34 cellular contexts compared by ENCODE assay signal in genomic region chr2:77404189-77404588, GRCh38.
"Had no signal": no experiment of that assay in that cellular context is flagged by ENCODE, and none has a peak within 500 bp of the region (broad histone marks: within the 10 kb centered on the region; RNA-seq: fewer than 3 reads in every experiment).

No MANE protein-coding gene starts in this region.

- H3K4me3 ChIP-seq: adrenal gland, ascending aorta, body of pancreas, breast epithelium, cardiac muscle cell had no signal

- ATAC-seq: activated naive CD4-positive, alpha-beta T cell treated with anti-CD3 and anti-CD28 coated beads, Interleukin-2, amount 50 U/mL, for 72 hours; activated naive CD8-positive, alpha-beta T cell treated with anti-CD3 and anti-CD28 coated beads, Interleukin-2, amount 50 U/mL, for 24 hours; activated T-cell treated with anti-CD3 and anti-CD28 coated beads, Interleukin-2, amount 50 U/mL, for 4 hours; activated T-cell treated with anti-CD3 and anti-CD28 coated beads, Interleukin-2, amount 50 U/mL, for 72 hours; activated T-helper 17 cell treated with anti-CD3 and anti-CD28 coated beads, Interleukin-2, amount 50 U/mL, for 72 hours; body of pancreas had no signal

- H3K27me3 ChIP-seq: adrenal gland, ascending aorta, body of pancreas, brain microvascular endothelial cell, breast epithelium, cardiac muscle cell had no signal

- H3K27ac ChIP-seq: adrenal gland, ascending aorta, body of pancreas, brain microvascular endothelial cell, breast epithelium, cardiac muscle cell had no signal

- H3K4me1 ChIP-seq: adrenal gland, ascending aorta, body of pancreas, breast epithelium had no signal

- H3K36me3 ChIP-seq: adrenal gland, ascending aorta, brain microvascular endothelial cell, breast epithelium, cardiac muscle cell had no signal

- DNase-seq: activated effector memory CD4-positive, alpha-beta T cell treated with anti-CD3 and anti-CD28 coated beads, Interleukin-2, amount 50 U/mL, for 16 hours; activated effector memory CD4-positive, alpha-beta T cell treated with Interleukin-2 at 50 U/mL for 16 hours; activated gamma-delta T cell; activated gamma-delta T cell treated with Interleukin-2 at 50 U/mL for 16 hours; activated naive CD4-positive, alpha-beta T cell; activated naive CD4-positive, alpha-beta T cell treated with anti-CD3 and anti-CD28 coated beads for 36 hours; activated naive CD4-positive, alpha-beta T cell treated with anti-CD3 and anti-CD28 coated beads, Interleukin-2, amount 10 ng/mL, durations not matched to agents 7 days and 5 days; activated naive CD4-positive, alpha-beta T cell treated with anti-CD3 and anti-CD28 coated beads, Interleukin-2, amount 50 U/mL, for 16 hours; activated naive CD4-positive, alpha-beta T cell treated with Interleukin-2 at 50 U/mL for 16 hours; activated naive CD8-positive, alpha-beta T cell treated with anti-CD3 and anti-CD28 coated beads for 36 hours; activated naive CD8-positive, alpha-beta T cell treated with anti-CD3 and anti-CD28 coated beads, Interleukin-2, amount 10 ng/mL, durations not matched to agents 7 days and 5 days; activated naive CD8-positive, alpha-beta T cell treated with anti-CD3 and anti-CD28 coated beads, Interleukin-2, amount 50 U/mL, for 24 hours; activated T-cell treated with anti-CD3 and anti-CD28 coated beads, Interleukin-2, amount 50 U/mL, for 1 hour; activated T-cell treated with anti-CD3 and anti-CD28 coated beads, Interleukin-2, amount 50 U/mL, for 24 hours; activated T-cell treated with anti-CD3 and anti-CD28 coated beads, Interleukin-2, amount 50 U/mL, for 4 hours; activated T-cell treated with anti-CD3 and anti-CD28 coated beads, Interleukin-2, amount 50 U/mL, for 48 hours; activated T-cell treated with anti-CD3 and anti-CD28 coated beads, Interleukin-2, amount 50 U/mL, for 72 hours; adrenal gland; amniotic stem cell; amygdala; anterior cingulate cortex; aorta; body of pancreas; brain microvascular endothelial cell; caudate nucleus; central memory CD4-positive, alpha-beta T cell; cerebellar nuclear complex had no signal

- FAIRE-seq: astrocyte, bronchial epithelial cell had no signal

- H3K9me3 ChIP-seq: adrenal gland, ascending aorta, body of pancreas, breast epithelium had no signal
